ENCODE assay signal across 1 cellular context in genomic region chr15:64153480-64154367, GRCh38.
TF ChIP-seq lines count a peak whose summit lies in the region.

No MANE protein-coding gene starts in this region.

TF ChIP-seq in K562, 482 proteins besides CTCF, POLR2A, EP300 and RAD21 (continued from another document and continues in another):
- TF ChIP-seq NCOR1 (IDR thresholded peaks at IDR 0.05) (peak; percentile 20; the same call in 1 of the 2 replicates), NFRKB (IDR thresholded peaks at IDR 0.05; ENCODE audit: low read depth) (no peak), POLR2G (IDR thresholded peaks at IDR 0.05; ENCODE audit: low read depth, low read length) (peak; percentile 84), PPARD (CRISPR knock-in tag; IDR thresholded peaks at IDR 0.05) (no peak), FOXP1 (CRISPR knock-in tag; IDR thresholded peaks at IDR 0.05) (0 out of 2 replicates have a peak, but pooled peaks have one; percentile 26), MYC (IDR thresholded peaks at IDR 0.05; ENCODE audit: low read depth, low read length) (0 out of 2 replicates have a peak, but pooled peaks have one; percentile 26), MYC (CRISPR knock-in tag; IDR thresholded peaks at IDR 0.05; ENCODE audit: borderline replicate concordance, low read depth) (no peak), SMAD1 (IDR thresholded peaks at IDR 0.05; ENCODE audit: low read depth, low read length, partially characterized antibody) (no peak), ARID4B (CRISPR knock-in tag; IDR thresholded peaks at IDR 0.05) (0 out of 2 replicates have a peak, but pooled peaks have one; percentile 33), POLR2AphosphoS2 (IDR thresholded peaks at IDR 0.05; ENCODE audit: low read length) (peak; percentile 91; the same call in 1 of the 2 replicates), THAP7 (CRISPR knock-in tag; IDR thresholded peaks at IDR 0.05) (0 out of 2 replicates have a peak, but pooled peaks have one; percentile 52), OTX1 (CRISPR knock-in tag; IDR thresholded peaks at IDR 0.05) (no peak), ZNF134 (CRISPR knock-in tag; conservative IDR thresholded peaks at IDR 0.05) (no peak), YY1 (IDR thresholded peaks at IDR 0.05; ENCODE audit: borderline replicate concordance in 1 of 3, control insufficient read depth in 1 of 3, extremely low read depth in 1 of 3, insufficient read depth in 3 of 3, insufficient read length in 1 of 3, insufficient replicate concordance in 2 of 3, low read depth in 1 of 3, low read length in 2 of 3) (peak in 1 of 3 experiments; percentile 2), ZBTB8A (IDR thresholded peaks at IDR 0.05; ENCODE audit: partially characterized antibody) (no peak), L3MBTL2 (IDR thresholded peaks at IDR 0.05) (peak; percentile 36; the same call in 1 of the 2 replicates), RBFOX2 (IDR thresholded peaks at IDR 0.05; ENCODE audit: low read depth, low read length) (peak; percentile 78), ATF7 (IDR thresholded peaks at IDR 0.05) (peak; percentile 49; the same call in 1 of the 2 replicates), TCF7 (IDR thresholded peaks at IDR 0.05; ENCODE audit: borderline replicate concordance) (peak; percentile 63; the same call in 1 of the 2 replicates), HES1 (IDR thresholded peaks at IDR 0.05; ENCODE audit: low read depth) (no peak), FOXP4 (CRISPR knock-in tag; IDR thresholded peaks at IDR 0.05; ENCODE audit: borderline replicate concordance) (0 out of 2 replicates have a peak, but pooled peaks have one; percentile 29), JUND (IDR thresholded peaks at IDR 0.05; ENCODE audit: borderline replicate concordance, low read depth, low read length) (peak; percentile 56; the same call in 1 of the 2 replicates), JUND (tag; IDR thresholded peaks at IDR 0.05; ENCODE audit: borderline replicate concordance, low read depth, low read length) (peak; percentile 20; the same call in 1 of the 3 replicates), MAZ (CRISPR knock-in tag; conservative IDR thresholded peaks at IDR 0.05 in 1 of 2, IDR thresholded peaks at IDR 0.05 in 1 of 2) (peak in 1 of 2 experiments; percentile 20; a peak in 1 of 4 replicates), SIN3B (IDR thresholded peaks at IDR 0.05; ENCODE audit: low read depth) (0 out of 2 replicates have a peak, but pooled peaks have one; percentile 39), ZC3H4 (CRISPR knock-in tag; IDR thresholded peaks at IDR 0.05; ENCODE audit: borderline replicate concordance) (peak; percentile 32; the same call in 1 of the 2 replicates), RB1 (IDR thresholded peaks at IDR 0.05; ENCODE audit: low read depth) (peak; percentile 97)
- TF ChIP-seq, protein P1, sequence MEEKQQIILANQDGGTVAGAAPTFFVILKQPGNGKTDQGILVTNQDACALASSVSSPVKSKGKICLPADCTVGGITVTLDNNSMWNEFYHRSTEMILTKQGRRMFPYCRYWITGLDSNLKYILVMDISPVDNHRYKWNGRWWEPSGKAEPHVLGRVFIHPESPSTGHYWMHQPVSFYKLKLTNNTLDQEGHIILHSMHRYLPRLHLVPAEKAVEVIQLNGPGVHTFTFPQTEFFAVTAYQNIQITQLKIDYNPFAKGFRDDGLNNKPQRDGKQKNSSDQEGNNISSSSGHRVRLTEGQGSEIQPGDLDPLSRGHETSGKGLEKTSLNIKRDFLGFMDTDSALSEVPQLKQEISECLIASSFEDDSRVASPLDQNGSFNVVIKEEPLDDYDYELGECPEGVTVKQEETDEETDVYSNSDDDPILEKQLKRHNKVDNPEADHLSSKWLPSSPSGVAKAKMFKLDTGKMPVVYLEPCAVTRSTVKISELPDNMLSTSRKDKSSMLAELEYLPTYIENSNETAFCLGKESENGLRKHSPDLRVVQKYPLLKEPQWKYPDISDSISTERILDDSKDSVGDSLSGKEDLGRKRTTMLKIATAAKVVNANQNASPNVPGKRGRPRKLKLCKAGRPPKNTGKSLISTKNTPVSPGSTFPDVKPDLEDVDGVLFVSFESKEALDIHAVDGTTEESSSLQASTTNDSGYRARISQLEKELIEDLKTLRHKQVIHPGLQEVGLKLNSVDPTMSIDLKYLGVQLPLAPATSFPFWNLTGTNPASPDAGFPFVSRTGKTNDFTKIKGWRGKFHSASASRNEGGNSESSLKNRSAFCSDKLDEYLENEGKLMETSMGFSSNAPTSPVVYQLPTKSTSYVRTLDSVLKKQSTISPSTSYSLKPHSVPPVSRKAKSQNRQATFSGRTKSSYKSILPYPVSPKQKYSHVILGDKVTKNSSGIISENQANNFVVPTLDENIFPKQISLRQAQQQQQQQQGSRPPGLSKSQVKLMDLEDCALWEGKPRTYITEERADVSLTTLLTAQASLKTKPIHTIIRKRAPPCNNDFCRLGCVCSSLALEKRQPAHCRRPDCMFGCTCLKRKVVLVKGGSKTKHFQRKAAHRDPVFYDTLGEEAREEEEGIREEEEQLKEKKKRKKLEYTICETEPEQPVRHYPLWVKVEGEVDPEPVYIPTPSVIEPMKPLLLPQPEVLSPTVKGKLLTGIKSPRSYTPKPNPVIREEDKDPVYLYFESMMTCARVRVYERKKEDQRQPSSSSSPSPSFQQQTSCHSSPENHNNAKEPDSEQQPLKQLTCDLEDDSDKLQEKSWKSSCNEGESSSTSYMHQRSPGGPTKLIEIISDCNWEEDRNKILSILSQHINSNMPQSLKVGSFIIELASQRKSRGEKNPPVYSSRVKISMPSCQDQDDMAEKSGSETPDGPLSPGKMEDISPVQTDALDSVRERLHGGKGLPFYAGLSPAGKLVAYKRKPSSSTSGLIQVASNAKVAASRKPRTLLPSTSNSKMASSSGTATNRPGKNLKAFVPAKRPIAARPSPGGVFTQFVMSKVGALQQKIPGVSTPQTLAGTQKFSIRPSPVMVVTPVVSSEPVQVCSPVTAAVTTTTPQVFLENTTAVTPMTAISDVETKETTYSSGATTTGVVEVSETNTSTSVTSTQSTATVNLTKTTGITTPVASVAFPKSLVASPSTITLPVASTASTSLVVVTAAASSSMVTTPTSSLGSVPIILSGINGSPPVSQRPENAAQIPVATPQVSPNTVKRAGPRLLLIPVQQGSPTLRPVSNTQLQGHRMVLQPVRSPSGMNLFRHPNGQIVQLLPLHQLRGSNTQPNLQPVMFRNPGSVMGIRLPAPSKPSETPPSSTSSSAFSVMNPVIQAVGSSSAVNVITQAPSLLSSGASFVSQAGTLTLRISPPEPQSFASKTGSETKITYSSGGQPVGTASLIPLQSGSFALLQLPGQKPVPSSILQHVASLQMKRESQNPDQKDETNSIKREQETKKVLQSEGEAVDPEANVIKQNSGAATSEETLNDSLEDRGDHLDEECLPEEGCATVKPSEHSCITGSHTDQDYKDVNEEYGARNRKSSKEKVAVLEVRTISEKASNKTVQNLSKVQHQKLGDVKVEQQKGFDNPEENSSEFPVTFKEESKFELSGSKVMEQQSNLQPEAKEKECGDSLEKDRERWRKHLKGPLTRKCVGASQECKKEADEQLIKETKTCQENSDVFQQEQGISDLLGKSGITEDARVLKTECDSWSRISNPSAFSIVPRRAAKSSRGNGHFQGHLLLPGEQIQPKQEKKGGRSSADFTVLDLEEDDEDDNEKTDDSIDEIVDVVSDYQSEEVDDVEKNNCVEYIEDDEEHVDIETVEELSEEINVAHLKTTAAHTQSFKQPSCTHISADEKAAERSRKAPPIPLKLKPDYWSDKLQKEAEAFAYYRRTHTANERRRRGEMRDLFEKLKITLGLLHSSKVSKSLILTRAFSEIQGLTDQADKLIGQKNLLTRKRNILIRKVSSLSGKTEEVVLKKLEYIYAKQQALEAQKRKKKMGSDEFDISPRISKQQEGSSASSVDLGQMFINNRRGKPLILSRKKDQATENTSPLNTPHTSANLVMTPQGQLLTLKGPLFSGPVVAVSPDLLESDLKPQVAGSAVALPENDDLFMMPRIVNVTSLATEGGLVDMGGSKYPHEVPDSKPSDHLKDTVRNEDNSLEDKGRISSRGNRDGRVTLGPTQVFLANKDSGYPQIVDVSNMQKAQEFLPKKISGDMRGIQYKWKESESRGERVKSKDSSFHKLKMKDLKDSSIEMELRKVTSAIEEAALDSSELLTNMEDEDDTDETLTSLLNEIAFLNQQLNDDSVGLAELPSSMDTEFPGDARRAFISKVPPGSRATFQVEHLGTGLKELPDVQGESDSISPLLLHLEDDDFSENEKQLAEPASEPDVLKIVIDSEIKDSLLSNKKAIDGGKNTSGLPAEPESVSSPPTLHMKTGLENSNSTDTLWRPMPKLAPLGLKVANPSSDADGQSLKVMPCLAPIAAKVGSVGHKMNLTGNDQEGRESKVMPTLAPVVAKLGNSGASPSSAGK (IDR thresholded peaks at IDR 0.05): no peak
- TF ChIP-seq, protein P2, sequence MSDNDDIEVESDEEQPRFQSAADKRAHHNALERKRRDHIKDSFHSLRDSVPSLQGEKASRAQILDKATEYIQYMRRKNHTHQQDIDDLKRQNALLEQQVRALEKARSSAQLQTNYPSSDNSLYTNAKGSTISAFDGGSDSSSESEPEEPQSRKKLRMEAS (CRISPR knock-in tag; IDR thresholded peaks at IDR 0.05): 0 out of 2 replicates have a peak, but pooled peaks have one; percentile 57
- TF ChIP-seq, protein P3, sequence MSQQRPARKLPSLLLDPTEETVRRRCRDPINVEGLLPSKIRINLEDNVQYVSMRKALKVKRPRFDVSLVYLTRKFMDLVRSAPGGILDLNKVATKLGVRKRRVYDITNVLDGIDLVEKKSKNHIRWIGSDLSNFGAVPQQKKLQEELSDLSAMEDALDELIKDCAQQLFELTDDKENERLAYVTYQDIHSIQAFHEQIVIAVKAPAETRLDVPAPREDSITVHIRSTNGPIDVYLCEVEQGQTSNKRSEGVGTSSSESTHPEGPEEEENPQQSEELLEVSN (IDR thresholded peaks at IDR 0.05; ENCODE audit: borderline replicate concordance in 1 of 2, extremely low read depth in 1 of 2, insufficient read depth in 1 of 2, insufficient read length in 1 of 2, low read depth in 1 of 2, low read length in 1 of 2, poor library complexity in 1 of 2, severe bottlenecking in 1 of 2): peak in 1 of 2 experiments; percentile 38
- TF ChIP-seq, protein P4, sequence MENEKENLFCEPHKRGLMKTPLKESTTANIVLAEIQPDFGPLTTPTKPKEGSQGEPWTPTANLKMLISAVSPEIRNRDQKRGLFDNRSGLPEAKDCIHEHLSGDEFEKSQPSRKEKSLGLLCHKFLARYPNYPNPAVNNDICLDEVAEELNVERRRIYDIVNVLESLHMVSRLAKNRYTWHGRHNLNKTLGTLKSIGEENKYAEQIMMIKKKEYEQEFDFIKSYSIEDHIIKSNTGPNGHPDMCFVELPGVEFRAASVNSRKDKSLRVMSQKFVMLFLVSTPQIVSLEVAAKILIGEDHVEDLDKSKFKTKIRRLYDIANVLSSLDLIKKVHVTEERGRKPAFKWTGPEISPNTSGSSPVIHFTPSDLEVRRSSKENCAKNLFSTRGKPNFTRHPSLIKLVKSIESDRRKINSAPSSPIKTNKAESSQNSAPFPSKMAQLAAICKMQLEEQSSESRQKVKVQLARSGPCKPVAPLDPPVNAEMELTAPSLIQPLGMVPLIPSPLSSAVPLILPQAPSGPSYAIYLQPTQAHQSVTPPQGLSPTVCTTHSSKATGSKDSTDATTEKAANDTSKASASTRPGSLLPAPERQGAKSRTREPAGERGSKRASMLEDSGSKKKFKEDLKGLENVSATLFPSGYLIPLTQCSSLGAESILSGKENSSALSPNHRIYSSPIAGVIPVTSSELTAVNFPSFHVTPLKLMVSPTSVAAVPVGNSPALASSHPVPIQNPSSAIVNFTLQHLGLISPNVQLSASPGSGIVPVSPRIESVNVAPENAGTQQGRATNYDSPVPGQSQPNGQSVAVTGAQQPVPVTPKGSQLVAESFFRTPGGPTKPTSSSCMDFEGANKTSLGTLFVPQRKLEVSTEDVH (IDR thresholded peaks at IDR 0.05; ENCODE audit: low read depth, partially characterized antibody): peak; percentile 79
